Comparison of ENCODE assay signal across 18 cellular contexts in the genomic region with DNA sequence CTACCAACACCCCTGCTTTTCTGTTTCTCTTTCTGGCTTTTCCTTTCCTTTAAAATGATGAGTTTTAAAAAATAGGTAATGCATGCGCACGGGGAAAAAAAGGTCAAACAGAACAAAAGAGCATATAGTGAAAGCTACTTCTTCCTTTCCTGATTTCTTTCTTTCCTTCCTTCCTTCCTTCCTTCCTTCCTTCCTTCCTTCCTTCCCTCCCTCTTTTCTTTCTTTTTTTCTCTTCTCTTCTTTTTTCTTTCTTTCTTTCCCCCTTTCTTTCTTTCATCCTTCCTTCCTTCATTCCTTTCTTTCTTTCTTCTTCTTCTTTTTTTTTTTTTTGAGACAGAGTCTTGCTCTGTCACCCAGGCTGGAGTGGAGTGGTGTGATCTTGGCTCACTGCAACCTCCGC. TPM values are rescaled to one million over a fixed set of nuclear protein-coding genes. Genes with fewer than 3 reads are reported as not detected.
"Had no signal": no experiment of that assay in that cellular context is flagged by ENCODE, and none has a peak within 500 bp of the region (broad histone marks: within the 10 kb centered on the region; RNA-seq: fewer than 3 reads in every experiment).

No MANE protein-coding gene starts in this region.

RNA-seq across cellular contexts. Expression of a gene that starts 35.5 kb away (rescaled TPM):
- total RNA-seq: activated B cell treated with CpG ODN at 0.5 μM for 24 hours; activated CD4-positive, alpha-beta memory T cell treated with anti-CD3 and anti-CD28 coated beads for 36 hours; activated CD4-positive, alpha-beta T cell treated with anti-CD3 and anti-CD28 coated beads, Interleukin-2, amount 10 ng/mL, durations not matched to agents 24 days and 14 days; activated CD8-positive, alpha-beta memory T cell treated with anti-CD3 and anti-CD28 coated beads for 36 hours; activated CD8-positive, alpha-beta T cell treated with anti-CD3 and anti-CD28 coated beads for 36 hours; activated naive CD4-positive, alpha-beta T cell treated with anti-CD3 and anti-CD28 coated beads for 36 hours; activated naive CD8-positive, alpha-beta T cell treated with anti-CD3 and anti-CD28 coated beads, Interleukin-2, amount 10 ng/mL, durations not matched to agents 7 days and 5 days; activated T-cell treated with anti-CD3 and anti-CD28 coated beads, Interleukin-2, amount 50 U/mL, for 4 hours; activated T-cell treated with anti-CD3 and anti-CD28 coated beads, Interleukin-2, amount 50 U/mL, for 72 hours; activated T-helper 1 cell treated with anti-CD3 and anti-CD28 coated beads, Interleukin-12 subunit alpha, Interleukin-12 subunit beta, Interleukin-2, Interleukin-4 antibody, amounts not matched to agents 30 ng/mL and 10 ng/mL and 1 ng/mL, durations not matched to agents 14 hours and 24 hours and 36 hours; activated T-helper 17 cell treated with anti-CD3 and anti-CD28 coated beads, Interleukin-2, amount 50 U/mL, for 72 hours; ascending aorta; T-helper 1 cell treated with Interleukin-12 subunit alpha and Interleukin-12 subunit beta and Interleukin-4 antibody, amounts not matched to agents 30 ng/mL and 1 ng/mL, for 36 hours; T-helper 17 cell; T-helper 2 cell treated with Interferon-gamma antibody and Interleukin-4, amounts not matched to agents 100 ng/mL and 5 ng/mL, for 36 hours had no signal
- polyA plus RNA-seq: cardiac muscle cell had no signal

RNA-seq across cellular contexts. Expression of a gene that starts 42.2 kb away (rescaled TPM):
- total RNA-seq: activated B cell treated with CpG ODN at 0.5 μM for 24 hours; activated CD4-positive, alpha-beta memory T cell treated with anti-CD3 and anti-CD28 coated beads for 36 hours; activated CD4-positive, alpha-beta T cell treated with anti-CD3 and anti-CD28 coated beads, Interleukin-2, amount 10 ng/mL, durations not matched to agents 24 days and 14 days; activated CD8-positive, alpha-beta memory T cell treated with anti-CD3 and anti-CD28 coated beads for 36 hours; activated CD8-positive, alpha-beta T cell treated with anti-CD3 and anti-CD28 coated beads for 36 hours; activated naive CD4-positive, alpha-beta T cell treated with anti-CD3 and anti-CD28 coated beads for 36 hours; activated naive CD8-positive, alpha-beta T cell treated with anti-CD3 and anti-CD28 coated beads, Interleukin-2, amount 10 ng/mL, durations not matched to agents 7 days and 5 days; activated T-cell treated with anti-CD3 and anti-CD28 coated beads, Interleukin-2, amount 50 U/mL, for 72 hours; activated T-helper 1 cell treated with anti-CD3 and anti-CD28 coated beads, Interleukin-12 subunit alpha, Interleukin-12 subunit beta, Interleukin-2, Interleukin-4 antibody, amounts not matched to agents 30 ng/mL and 10 ng/mL and 1 ng/mL, durations not matched to agents 14 hours and 24 hours and 36 hours; activated T-helper 17 cell treated with anti-CD3 and anti-CD28 coated beads, Interleukin-2, amount 50 U/mL, for 72 hours; ascending aorta; bronchial epithelial cell; T-helper 1 cell treated with Interleukin-12 subunit alpha and Interleukin-12 subunit beta and Interleukin-4 antibody, amounts not matched to agents 30 ng/mL and 1 ng/mL, for 36 hours; T-helper 17 cell; T-helper 2 cell treated with Interferon-gamma antibody and Interleukin-4, amounts not matched to agents 100 ng/mL and 5 ng/mL, for 36 hours had no signal
- polyA plus RNA-seq: adipose tissue had no signal
